Comparison of ENCODE assay signal across 27 cellular contexts in genomic region chr2:241545523-241546473, GRCh38. TPM values are rescaled to one million over a fixed set of nuclear protein-coding genes. Genes with fewer than 3 reads are reported as not detected.
DNase-seq lines count a peak whose midpoint lies in the region; ATAC-seq, FAIRE-seq and TF ChIP-seq lines count a peak whose summit lies in the region.
"Had no signal": no experiment of that assay in that cellular context is flagged by ENCODE, and none has a peak within 500 bp of the region (broad histone marks: within the 10 kb centered on the region; RNA-seq: fewer than 3 reads in every experiment).

No MANE protein-coding gene starts in this region.

- intact Hi-C loops in naive thymus-derived CD4-positive, alpha-beta T cell (cut with micrococcal nuclease): no loop called here

- no peak overlapping the region for H2BK120ac ChIP-seq in trophoblast cell (ENCODE audit: insufficient read depth, low read length, poor library complexity)

- no peak overlapping the region for H3K4me3 ChIP-seq in SJCRH30
- no peak overlapping the region for H3K4me3 ChIP-seq in endodermal cell (ENCODE audit: low read length)
- H3K4me3 ChIP-seq in trophoblast cell (ENCODE audit: low read depth, low read length): no peak overlapping the region
- no peak overlapping the region for H3K4me3 ChIP-seq in naive thymus-derived CD4-positive, alpha-beta T cell (ENCODE audit: low read length)
- H3K4me3 ChIP-seq: prostate gland had no signal

- no peak overlapping the region for H3K4me3 Mint-ChIP-seq in endodermal cell
- H3K4me3 Mint-ChIP-seq in naive thymus-derived CD4-positive, alpha-beta T cell: no peak overlapping the region
- H3K4me3 Mint-ChIP-seq: stimulated activated naive CD8-positive, alpha-beta T cell treated with anti-CD3 and anti-CD28 coated beads, Interleukin-15, amount 100 ng/mL, for 72 hours had no signal

- peak overlapping the region; percentile 53 for H2AK5ac ChIP-seq in trophoblast cell (ENCODE audit: low read length)

- no peak overlapping the region for H3K4ac ChIP-seq in trophoblast cell (ENCODE audit: low read depth, low read length)

- H3K9me3 ChIP-seq in SJCRH30 (replicated peaks) (no peaks in the 10 kb centered on the region; the same call in 1 of the 2 replicates), endodermal cell (ENCODE audit: control insufficient read depth, low read length) (no peaks in the 10 kb centered on the region), trophoblast cell (ENCODE audit: insufficient read depth, low read depth, low read length) (peaks cover 7% of the 10 kb centered on the region)
- no peaks in the 10 kb centered on the region for H3K9me3 ChIP-seq in naive thymus-derived CD4-positive, alpha-beta T cell (ENCODE audit: control insufficient read depth in 2 of 3, low read length in 3 of 3)
- H3K9me3 ChIP-seq: prostate gland, SK-N-SH had no signal

- H3K27me3 ChIP-seq in SJCRH30 (no peaks in the 10 kb centered on the region), endodermal cell (ENCODE audit: control insufficient read depth, insufficient read depth, low read length, poor library complexity, severe bottlenecking) (peaks cover 25% of the 10 kb centered on the region), trophoblast cell (ENCODE audit: insufficient read depth, low read length) (peaks cover 12% of the 10 kb centered on the region)
- H3K27me3 ChIP-seq in naive thymus-derived CD4-positive, alpha-beta T cell (ENCODE audit: control insufficient read depth in 2 of 2, insufficient read depth in 2 of 2, low read length in 2 of 2): peaks cover 3% of the 10 kb centered on the region in 2 donors

- CTCF ChIA-PET in naive thymus-derived CD4-positive, alpha-beta T cell (lab: Charles Lee): no interaction called here

- H2BK12ac ChIP-seq in trophoblast cell (ENCODE audit: low read length): peak overlapping the region; percentile 0

- no peaks in the 10 kb centered on the region for H3K9me3 Mint-ChIP-seq in endodermal cell
- peaks cover 0 to 1% (median 0%) of the 10 kb centered on the region in 11 donors for H3K9me3 Mint-ChIP-seq in naive thymus-derived CD4-positive, alpha-beta T cell
- H3K9me3 Mint-ChIP-seq: stimulated activated naive CD8-positive, alpha-beta T cell treated with anti-CD3 and anti-CD28 coated beads, Interleukin-15, amount 100 ng/mL, for 72 hours had no signal

- peaks cover 35% of the 10 kb centered on the region for H3K27me3 Mint-ChIP-seq in endodermal cell (ENCODE audit: insufficient read depth)
- peaks cover 5 to 19% (median 17%) of the 10 kb centered on the region in 5 donors for H3K27me3 Mint-ChIP-seq in naive thymus-derived CD4-positive, alpha-beta T cell

- DNase-seq in GM12891 (ENCODE audit: insufficient read length, low spot score): no peak
- DNase-seq in SJCRH30: no peak
- DNase-seq in endodermal cell: peak; percentile 32
- no peak for DNase-seq in trophoblast cell
- DNase-seq in naive thymus-derived CD4-positive, alpha-beta T cell: no peak
- DNase-seq in germinal center (ENCODE audit: low spot score): no peak
- no peak for DNase-seq in DMS 273 treated with DMSO at 0.1 percent for 48 hours (lab: John Stamatoyannopoulos, UW)
- DNase-seq in Ammon's horn (ENCODE audit: low spot score): no peak
- DNase-seq: activated effector memory CD4-positive, alpha-beta T cell treated with anti-CD3 and anti-CD28 coated beads, Interleukin-2, amount 50 U/mL, for 16 hours; C1 segment of cervical spinal cord; cerebellar nuclear complex; COR-L47; DMS79; GDM1; head of caudate nucleus; KG1; MM.1S; NCI-H1436 treated with DMSO at 0.1 percent for 48 hours; NCI-H2107; NCI-H446; NCI-H774; stimulated activated CD8-positive, alpha-beta memory T cell treated with anti-CD3 and anti-CD28 coated beads, Interleukin-4, amount 100 ng/mL, for 48 hours; stimulated activated naive CD8-positive, alpha-beta T cell treated with anti-CD3 and anti-CD28 coated beads, Interleukin-15, amount 100 ng/mL, for 72 hours had no signal

- peaks cover 13% of the 10 kb centered on the region for H3K79me1 ChIP-seq in trophoblast cell (ENCODE audit: low read length)

- 90 to 100% methylated on average over 5 to 12 of the region's 12 CpGs for WGBS in endodermal cell (ENCODE audit: insufficient coverage in 1 of 2, insufficient read length in 1 of 2), 2 experiments
- WGBS in trophoblast cell (ENCODE audit: extremely low coverage, insufficient coverage, insufficient read length): no CpG with 5 or more reads among the region's 12 CpGs

- TF ChIP-seq POLR2A in GM12891 (IDR thresholded peaks at IDR 0.05; ENCODE audit: low read depth, low read length): no peak

- no peaks in the 10 kb centered on the region for H3K36me3 ChIP-seq in SJCRH30
- no peaks in the 10 kb centered on the region for H3K36me3 ChIP-seq in endodermal cell (ENCODE audit: control insufficient read depth, insufficient read depth, low read length)
- H3K36me3 ChIP-seq in trophoblast cell (ENCODE audit: control insufficient read depth in 1 of 2, insufficient read depth in 2 of 2, low read length in 2 of 2): peaks cover 0 to 2% of the 10 kb centered on the region in 2 experiments
- H3K36me3 ChIP-seq in naive thymus-derived CD4-positive, alpha-beta T cell (ENCODE audit: control insufficient read depth in 2 of 3, insufficient read depth in 3 of 3, low read length in 3 of 3): no peaks in the 10 kb centered on the region
- H3K36me3 ChIP-seq: prostate gland had no signal

- no peaks in the 10 kb centered on the region for H3K36me3 Mint-ChIP-seq in endodermal cell (ENCODE audit: low read depth)
- H3K36me3 Mint-ChIP-seq in naive thymus-derived CD4-positive, alpha-beta T cell: no peaks in the 10 kb centered on the region

- H3K27ac Mint-ChIP-seq in endodermal cell: no peak overlapping the region
- H3K27ac Mint-ChIP-seq in naive thymus-derived CD4-positive, alpha-beta T cell: no peak overlapping the region
- H3K27ac Mint-ChIP-seq: stimulated activated naive CD8-positive, alpha-beta T cell treated with anti-CD3 and anti-CD28 coated beads, Interleukin-15, amount 100 ng/mL, for 72 hours had no signal

- POLR2A ChIA-PET in naive thymus-derived CD4-positive, alpha-beta T cell (lab: Charles Lee): no interaction called here

- peaks cover 2% of the 10 kb centered on the region for H3K79me2 ChIP-seq in trophoblast cell (ENCODE audit: control insufficient read depth, insufficient read depth, low read length, poor library complexity)

- H3K9ac ChIP-seq in endodermal cell (ENCODE audit: extremely low read depth, low read length, poor library complexity, severe bottlenecking) (no peak overlapping the region), trophoblast cell (ENCODE audit: low read length) (no peak overlapping the region)
- H3K9ac ChIP-seq: SK-N-SH had no signal

- H2BK5ac ChIP-seq in trophoblast cell (ENCODE audit: low read depth, low read length, poor library complexity): no peak overlapping the region

- no peak for ATAC-seq in naive thymus-derived CD4-positive, alpha-beta T cell
- ATAC-seq: stimulated activated naive CD8-positive, alpha-beta T cell treated with anti-CD3 and anti-CD28 coated beads, Interleukin-15, amount 100 ng/mL, for 72 hours had no signal

- no peak overlapping the region for H4K91ac ChIP-seq in trophoblast cell (ENCODE audit: low read depth, low read length)

- no peak overlapping the region for H3K18ac ChIP-seq in trophoblast cell (ENCODE audit: low read length)

- H4K12ac ChIP-seq in trophoblast cell (ENCODE audit: low read depth, low read length): no peak overlapping the region

- H3K4me1 ChIP-seq in SJCRH30 (peaks cover 46% of the 10 kb centered on the region), endodermal cell (ENCODE audit: control insufficient read depth, insufficient read depth, low read length) (peaks cover 8% of the 10 kb centered on the region), trophoblast cell (ENCODE audit: control insufficient read depth in 1 of 2, insufficient read depth in 2 of 2, low read length in 2 of 2) (peaks cover 25 to 33% of the 10 kb centered on the region in 2 experiments)
- H3K4me1 ChIP-seq in naive thymus-derived CD4-positive, alpha-beta T cell (ENCODE audit: control insufficient read depth in 2 of 2, insufficient read depth in 2 of 2, low read length in 2 of 2): no peaks in the 10 kb centered on the region

- no peak overlapping the region for H3K23ac ChIP-seq in trophoblast cell (ENCODE audit: low read length)

- H2AFZ ChIP-seq in trophoblast cell (ENCODE audit: insufficient read depth, low read length, poor library complexity): peak overlapping the region; percentile 23

- peaks cover 5% of the 10 kb centered on the region for H3K4me1 Mint-ChIP-seq in endodermal cell
- H3K4me1 Mint-ChIP-seq in naive thymus-derived CD4-positive, alpha-beta T cell: peaks cover 0 to 4% (median under 1%) of the 10 kb centered on the region in 7 donors

- no peak overlapping the region for H3K14ac ChIP-seq in trophoblast cell (ENCODE audit: low read length)

- H3K4me2 ChIP-seq in trophoblast cell (ENCODE audit: low read length): no peak overlapping the region
- H3K4me2 ChIP-seq: SK-N-SH had no signal

- peak overlapping the region; percentile 95 for H3K27ac ChIP-seq in SJCRH30
- H3K27ac ChIP-seq in endodermal cell (ENCODE audit: low read depth, low read length): no peak overlapping the region
- H3K27ac ChIP-seq in trophoblast cell (ENCODE audit: low read depth, low read length): no peak overlapping the region
- no peak overlapping the region for H3K27ac ChIP-seq in naive thymus-derived CD4-positive, alpha-beta T cell (ENCODE audit: low read depth, low read length)
- H3K27ac ChIP-seq: prostate gland had no signal

- peak; percentile 88 for FAIRE-seq in GM12891 (lab: Jason Lieb, UNC)
- FAIRE-seq: GM19239, RCC 7860 had no signal

- H4K8ac ChIP-seq in trophoblast cell (ENCODE audit: low read depth, low read length): no peak overlapping the region

- TF ChIP-seq CTCF in endodermal cell (conservative IDR thresholded peaks at IDR 0.05): no peak

TF ChIP-seq in GM12891, 5 proteins besides CTCF, POLR2A, EP300 and RAD21 (continues in another document):
- TF ChIP-seq PAX5 (IDR thresholded peaks at IDR 0.05; ENCODE audit: insufficient read depth, low read length, severe bottlenecking) (no peak), POU2F2 (IDR thresholded peaks at IDR 0.05; ENCODE audit: low read depth, low read length) (no peak), TAF1 (IDR thresholded peaks at IDR 0.05; ENCODE audit: low read depth, low read length) (no peak)

RNA-seq across cellular contexts. Expression of gene BOK, which starts 12.7 kb away (rescaled TPM):
- polyA plus RNA-seq in GM12891 (2012; ENCODE audit: low read depth, missing spikeins): 0.04 TPM
- 6.6 and 7.3 TPM in 2 replicates for total RNA-seq in SJCRH30 (2014; rRNA removed; shearing (Covaris generic))
- 10 to 100 TPM; 23.4 to 24.5 TPM for total RNA-seq in endodermal cell
- 14.1 TPM for polyA plus RNA-seq in endodermal cell (2013, experiment 1 of 2)
- 13.7 TPM for polyA plus RNA-seq in endodermal cell (2013, experiment 2 of 2)
- 46.7 and 48.1 TPM in 2 replicates for polyA plus RNA-seq in trophoblast cell (2013)
- 1 to 10 TPM in 1 of 5 experiments, not detected in 4; 1.3 TPM for total RNA-seq in naive thymus-derived CD4-positive, alpha-beta T cell
- under 1 TPM in 1 of 2 donors, not detected in 1; 0.11 TPM for polyA plus RNA-seq in naive thymus-derived CD4-positive, alpha-beta T cell

RNA-seq across cellular contexts. Expression of gene STK25, which starts 37.4 kb away (rescaled TPM):
- polyA plus RNA-seq in GM12891 (2012; ENCODE audit: low read depth, missing spikeins): 57.0 TPM
- 132 and 171 TPM in 2 replicates for total RNA-seq in SJCRH30 (2014; rRNA removed; shearing (Covaris generic))
- total RNA-seq in endodermal cell: 100 to 1,000 TPM; 226 to 252 TPM
- polyA plus RNA-seq in endodermal cell (2013, experiment 1 of 2): 213 TPM
- 205 TPM for polyA plus RNA-seq in endodermal cell (2013, experiment 2 of 2)
- 96.3 and 98.3 TPM in 2 replicates for polyA plus RNA-seq in trophoblast cell (2013)
- total RNA-seq in naive thymus-derived CD4-positive, alpha-beta T cell: 100 to 1,000 TPM in 4 of 5 experiments, 10 to 100 TPM in 1; 90.8 to 170 (median 115) TPM
- 10 to 100 TPM; 74.0 to 81.5 TPM for polyA plus RNA-seq in naive thymus-derived CD4-positive, alpha-beta T cell
